Comparison of ENCODE assay signal across 1 cellular context in the genomic region with DNA sequence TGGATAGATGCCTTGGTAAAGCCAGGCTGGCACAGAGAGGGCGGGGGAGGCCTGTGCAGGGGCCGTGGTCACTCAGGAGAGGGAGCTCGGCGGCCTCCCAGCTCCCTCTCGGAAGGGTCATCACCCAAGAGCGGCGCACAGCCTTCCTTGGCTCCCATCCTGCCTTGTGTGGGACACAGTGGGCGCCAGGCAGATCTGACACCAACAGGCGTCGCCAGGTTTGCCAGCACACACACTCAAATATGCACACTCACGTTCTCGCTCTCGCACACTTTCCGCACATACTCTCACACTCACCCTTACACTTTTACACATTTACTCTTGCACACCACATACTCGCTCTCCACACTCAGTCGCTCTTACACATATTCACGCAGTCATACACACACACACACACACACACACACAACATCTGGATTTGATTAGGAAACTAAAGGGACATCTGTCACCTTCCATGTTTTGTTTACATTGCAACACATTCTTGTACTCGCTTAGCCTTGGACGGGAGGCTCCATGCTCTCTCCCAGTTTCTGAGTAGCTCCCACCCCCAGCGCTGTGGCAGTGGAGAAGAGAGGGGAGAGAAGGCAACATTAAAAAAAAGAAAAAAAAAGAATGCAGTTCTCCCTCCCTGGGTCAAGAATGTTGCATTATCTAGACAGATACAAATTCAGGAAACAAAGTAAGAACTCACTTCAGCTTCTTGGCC.
TF ChIP-seq lines count a peak whose summit lies in the region.

No MANE protein-coding gene starts in this region.

TF ChIP-seq in HepG2, 621 proteins besides CTCF, POLR2A, EP300 and RAD21 (continued from another document and continues in another):
- TF ChIP-seq TBX2 (CRISPR knock-in tag; IDR thresholded peaks at IDR 0.05; ENCODE audit: borderline replicate concordance) (peak; percentile 71; the same call in 1 of the 2 replicates), ZNF101 (CRISPR knock-in tag; IDR thresholded peaks at IDR 0.05; ENCODE audit: borderline replicate concordance, low read depth) (no peak), FOXA1 (IDR thresholded peaks at IDR 0.05) (0 out of 2 replicates have a peak, but pooled peaks have one; percentile 29), FOXA1 (CRISPR knock-in tag; IDR thresholded peaks at IDR 0.05) (peak; percentile 63), ZNF672 (CRISPR knock-in tag; IDR thresholded peaks at IDR 0.05) (no peak), HDAC2 (CRISPR knock-in tag; IDR thresholded peaks at IDR 0.05) (no peak), RFX3 (CRISPR knock-in tag; IDR thresholded peaks at IDR 0.05) (no peak), SP1 (IDR thresholded peaks at IDR 0.05) (no peak), SP1 (CRISPR knock-in tag; IDR thresholded peaks at IDR 0.05) (no peak), PAWR (CRISPR knock-in tag; IDR thresholded peaks at IDR 0.05; ENCODE audit: borderline replicate concordance) (no peak), WIZ (CRISPR knock-in tag; IDR thresholded peaks at IDR 0.05) (no peak), MAFF (IDR thresholded peaks at IDR 0.05; ENCODE audit: low read depth, low read length) (no peak), MLXIP (CRISPR knock-in tag; IDR thresholded peaks at IDR 0.05; ENCODE audit: borderline replicate concordance) (no peak), ZNF335 (CRISPR knock-in tag; IDR thresholded peaks at IDR 0.05) (no peak), E2F2 (CRISPR knock-in tag; IDR thresholded peaks at IDR 0.05; ENCODE audit: borderline replicate concordance) (no peak), ZNF878 (CRISPR knock-in tag; IDR thresholded peaks at IDR 0.05) (no peak), SIX1 (CRISPR knock-in tag; IDR thresholded peaks at IDR 0.05; ENCODE audit: borderline replicate concordance) (no peak), FOXK1 (CRISPR knock-in tag; IDR thresholded peaks at IDR 0.05; ENCODE audit: borderline replicate concordance, low read depth) (peak; percentile 32; the same call in 1 of the 2 replicates), POGZ (CRISPR knock-in tag; IDR thresholded peaks at IDR 0.05) (0 out of 2 replicates have a peak, but pooled peaks have one; percentile 18), POLR2AphosphoS2 (IDR thresholded peaks at IDR 0.05; ENCODE audit: low read depth, low read length) (no peak), ZNF646 (CRISPR knock-in tag; IDR thresholded peaks at IDR 0.05) (peak; percentile 93), HNRNPLL (IDR thresholded peaks at IDR 0.05; ENCODE audit: low read depth, low read length, poor library complexity, severe bottlenecking) (no peak), FOXP4 (CRISPR knock-in tag; IDR thresholded peaks at IDR 0.05) (peak; percentile 44; the same call in 1 of the 2 replicates), ATRX (CRISPR knock-in tag; IDR thresholded peaks at IDR 0.05; ENCODE audit: borderline replicate concordance) (no peak), TBX3 (IDR thresholded peaks at IDR 0.05; ENCODE audit: borderline replicate concordance) (peak; percentile 67; the same call in 1 of the 2 replicates), ZMAT5 (CRISPR knock-in tag; IDR thresholded peaks at IDR 0.05; ENCODE audit: borderline replicate concordance, low read depth) (no peak), ARID5B (CRISPR knock-in tag; IDR thresholded peaks at IDR 0.05) (0 out of 2 replicates have a peak, but pooled peaks have one; percentile 35), U2AF1 (optimal IDR thresholded peaks at IDR 0.05; ENCODE audit: low read depth, low read length) (no peak)
- TF ChIP-seq, protein P1, sequence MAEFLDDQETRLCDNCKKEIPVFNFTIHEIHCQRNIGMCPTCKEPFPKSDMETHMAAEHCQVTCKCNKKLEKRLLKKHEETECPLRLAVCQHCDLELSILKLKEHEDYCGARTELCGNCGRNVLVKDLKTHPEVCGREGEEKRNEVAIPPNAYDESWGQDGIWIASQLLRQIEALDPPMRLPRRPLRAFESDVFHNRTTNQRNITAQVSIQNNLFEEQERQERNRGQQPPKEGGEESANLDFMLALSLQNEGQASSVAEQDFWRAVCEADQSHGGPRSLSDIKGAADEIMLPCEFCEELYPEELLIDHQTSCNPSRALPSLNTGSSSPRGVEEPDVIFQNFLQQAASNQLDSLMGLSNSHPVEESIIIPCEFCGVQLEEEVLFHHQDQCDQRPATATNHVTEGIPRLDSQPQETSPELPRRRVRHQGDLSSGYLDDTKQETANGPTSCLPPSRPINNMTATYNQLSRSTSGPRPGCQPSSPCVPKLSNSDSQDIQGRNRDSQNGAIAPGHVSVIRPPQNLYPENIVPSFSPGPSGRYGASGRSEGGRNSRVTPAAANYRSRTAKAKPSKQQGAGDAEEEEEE (CRISPR knock-in tag; IDR thresholded peaks at IDR 0.05; ENCODE audit: borderline replicate concordance): no peak
- TF ChIP-seq, protein P2, sequence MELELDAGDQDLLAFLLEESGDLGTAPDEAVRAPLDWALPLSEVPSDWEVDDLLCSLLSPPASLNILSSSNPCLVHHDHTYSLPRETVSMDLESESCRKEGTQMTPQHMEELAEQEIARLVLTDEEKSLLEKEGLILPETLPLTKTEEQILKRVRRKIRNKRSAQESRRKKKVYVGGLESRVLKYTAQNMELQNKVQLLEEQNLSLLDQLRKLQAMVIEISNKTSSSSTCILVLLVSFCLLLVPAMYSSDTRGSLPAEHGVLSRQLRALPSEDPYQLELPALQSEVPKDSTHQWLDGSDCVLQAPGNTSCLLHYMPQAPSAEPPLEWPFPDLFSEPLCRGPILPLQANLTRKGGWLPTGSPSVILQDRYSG (CRISPR knock-in tag; IDR thresholded peaks at IDR 0.05): no peak
